ENCODE assay signal across 10 cellular contexts in the genomic region with DNA sequence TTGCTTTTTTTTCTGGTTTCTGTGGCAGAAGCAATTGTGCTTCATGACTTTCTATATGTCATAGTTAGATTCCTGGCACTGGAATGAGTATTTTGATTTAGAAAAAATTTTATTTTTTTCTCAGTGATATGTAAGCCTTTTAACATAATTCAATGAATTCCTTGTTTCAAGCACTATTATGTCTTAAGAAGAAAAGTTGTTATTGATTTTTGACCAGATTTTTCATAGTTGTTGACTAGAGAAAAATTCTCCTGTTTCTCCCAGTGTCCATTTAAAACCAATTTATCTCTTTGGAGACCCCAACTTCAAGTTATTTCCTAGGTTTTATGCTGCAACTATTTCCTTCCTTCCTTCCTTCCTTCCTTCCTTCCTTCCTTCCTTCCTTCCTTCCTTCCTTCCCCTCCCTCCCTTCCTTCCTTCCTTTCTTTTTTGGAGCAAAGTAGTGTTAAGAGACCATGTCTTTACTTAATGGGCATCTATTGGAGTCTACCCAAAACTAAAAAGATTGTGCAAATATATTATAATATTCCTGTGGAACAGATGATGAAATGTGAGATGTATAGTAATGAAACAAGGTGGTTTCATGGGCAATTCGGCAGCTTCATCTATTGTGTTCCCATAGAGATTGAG.
"Had no signal": no experiment of that assay in that cellular context is flagged by ENCODE, and none has a peak within 500 bp of the region (broad histone marks: within the 10 kb centered on the region; RNA-seq: fewer than 3 reads in every experiment).

No MANE protein-coding gene starts in this region.

- H3K4me1 ChIP-seq: HAP-1 had no signal

- H3K9ac ChIP-seq: GM23248 had no signal

- H3K36me3 ChIP-seq: HAP-1 had no signal

- H3K27ac ChIP-seq: GM23248 had no signal

- H3K4me3 ChIP-seq: GM23248, GM23338, HAP-1 had no signal

- H3K9me3 ChIP-seq: HAP-1 had no signal

- DNase-seq: GM23248, GOT3, H7, H9, HCEC 1CT, HFFc6 had no signal

- FAIRE-seq: H1, H54 had no signal
